In genomic region chr15:99180287-99180962, GRCh38 we compare ENCODE assay signal across 1 cellular context.
TF ChIP-seq lines count a peak whose summit lies in the region.

No MANE protein-coding gene starts in this region.

TF ChIP-seq in HepG2, 621 proteins besides CTCF, POLR2A, EP300 and RAD21 (continued from another document):
- TF ChIP-seq ZNF318 (CRISPR knock-in tag; IDR thresholded peaks at IDR 0.05) (no peak), CHD4 (IDR thresholded peaks at IDR 0.05; ENCODE audit: borderline replicate concordance, low read length) (peak; percentile 88; the same call in 1 of the 2 replicates), NCOA2 (CRISPR knock-in tag; IDR thresholded peaks at IDR 0.05) (peak; percentile 55; the same call in 1 of the 2 replicates), ZBTB2 (CRISPR knock-in tag; IDR thresholded peaks at IDR 0.05; ENCODE audit: low read depth) (no peak), ZXDC (CRISPR knock-in tag; IDR thresholded peaks at IDR 0.05) (no peak), ZNF274 (CRISPR knock-in tag; IDR thresholded peaks at IDR 0.05) (no peak), SOX13 (IDR thresholded peaks at IDR 0.05) (no peak), SOX13 (CRISPR knock-in tag; conservative IDR thresholded peaks at IDR 0.05 in 1 of 2, IDR thresholded peaks at IDR 0.05 in 1 of 2) (peak in 1 of 2 experiments; percentile 92; a peak in 2 of 4 replicates), GATAD2A (CRISPR knock-in tag; IDR thresholded peaks at IDR 0.05) (peak; percentile 57), CREM (IDR thresholded peaks at IDR 0.05) (0 out of 2 replicates have a peak, but pooled peaks have one; percentile 25), CREM (CRISPR knock-in tag; IDR thresholded peaks at IDR 0.05) (no peak), SRY (CRISPR knock-in tag; IDR thresholded peaks at IDR 0.05) (no peak), ZNF501 (CRISPR knock-in tag; IDR thresholded peaks at IDR 0.05) (no peak), HOXD1 (CRISPR knock-in tag; IDR thresholded peaks at IDR 0.05) (no peak), THAP11 (CRISPR knock-in tag; IDR thresholded peaks at IDR 0.05) (0 out of 2 replicates have a peak, but pooled peaks have one; percentile 19)
- TF ChIP-seq, protein P1, sequence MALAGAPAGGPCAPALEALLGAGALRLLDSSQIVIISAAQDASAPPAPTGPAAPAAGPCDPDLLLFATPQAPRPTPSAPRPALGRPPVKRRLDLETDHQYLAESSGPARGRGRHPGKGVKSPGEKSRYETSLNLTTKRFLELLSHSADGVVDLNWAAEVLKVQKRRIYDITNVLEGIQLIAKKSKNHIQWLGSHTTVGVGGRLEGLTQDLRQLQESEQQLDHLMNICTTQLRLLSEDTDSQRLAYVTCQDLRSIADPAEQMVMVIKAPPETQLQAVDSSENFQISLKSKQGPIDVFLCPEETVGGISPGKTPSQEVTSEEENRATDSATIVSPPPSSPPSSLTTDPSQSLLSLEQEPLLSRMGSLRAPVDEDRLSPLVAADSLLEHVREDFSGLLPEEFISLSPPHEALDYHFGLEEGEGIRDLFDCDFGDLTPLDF (CRISPR knock-in tag; IDR thresholded peaks at IDR 0.05) = no peak
- TF ChIP-seq, protein P2, sequence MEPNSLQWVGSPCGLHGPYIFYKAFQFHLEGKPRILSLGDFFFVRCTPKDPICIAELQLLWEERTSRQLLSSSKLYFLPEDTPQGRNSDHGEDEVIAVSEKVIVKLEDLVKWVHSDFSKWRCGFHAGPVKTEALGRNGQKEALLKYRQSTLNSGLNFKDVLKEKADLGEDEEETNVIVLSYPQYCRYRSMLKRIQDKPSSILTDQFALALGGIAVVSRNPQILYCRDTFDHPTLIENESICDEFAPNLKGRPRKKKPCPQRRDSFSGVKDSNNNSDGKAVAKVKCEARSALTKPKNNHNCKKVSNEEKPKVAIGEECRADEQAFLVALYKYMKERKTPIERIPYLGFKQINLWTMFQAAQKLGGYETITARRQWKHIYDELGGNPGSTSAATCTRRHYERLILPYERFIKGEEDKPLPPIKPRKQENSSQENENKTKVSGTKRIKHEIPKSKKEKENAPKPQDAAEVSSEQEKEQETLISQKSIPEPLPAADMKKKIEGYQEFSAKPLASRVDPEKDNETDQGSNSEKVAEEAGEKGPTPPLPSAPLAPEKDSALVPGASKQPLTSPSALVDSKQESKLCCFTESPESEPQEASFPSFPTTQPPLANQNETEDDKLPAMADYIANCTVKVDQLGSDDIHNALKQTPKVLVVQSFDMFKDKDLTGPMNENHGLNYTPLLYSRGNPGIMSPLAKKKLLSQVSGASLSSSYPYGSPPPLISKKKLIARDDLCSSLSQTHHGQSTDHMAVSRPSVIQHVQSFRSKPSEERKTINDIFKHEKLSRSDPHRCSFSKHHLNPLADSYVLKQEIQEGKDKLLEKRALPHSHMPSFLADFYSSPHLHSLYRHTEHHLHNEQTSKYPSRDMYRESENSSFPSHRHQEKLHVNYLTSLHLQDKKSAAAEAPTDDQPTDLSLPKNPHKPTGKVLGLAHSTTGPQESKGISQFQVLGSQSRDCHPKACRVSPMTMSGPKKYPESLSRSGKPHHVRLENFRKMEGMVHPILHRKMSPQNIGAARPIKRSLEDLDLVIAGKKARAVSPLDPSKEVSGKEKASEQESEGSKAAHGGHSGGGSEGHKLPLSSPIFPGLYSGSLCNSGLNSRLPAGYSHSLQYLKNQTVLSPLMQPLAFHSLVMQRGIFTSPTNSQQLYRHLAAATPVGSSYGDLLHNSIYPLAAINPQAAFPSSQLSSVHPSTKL (CRISPR knock-in tag; IDR thresholded peaks at IDR 0.05) = peak; percentile 44; the same call in 1 of the 2 replicates
- TF ChIP-seq, protein P3, sequence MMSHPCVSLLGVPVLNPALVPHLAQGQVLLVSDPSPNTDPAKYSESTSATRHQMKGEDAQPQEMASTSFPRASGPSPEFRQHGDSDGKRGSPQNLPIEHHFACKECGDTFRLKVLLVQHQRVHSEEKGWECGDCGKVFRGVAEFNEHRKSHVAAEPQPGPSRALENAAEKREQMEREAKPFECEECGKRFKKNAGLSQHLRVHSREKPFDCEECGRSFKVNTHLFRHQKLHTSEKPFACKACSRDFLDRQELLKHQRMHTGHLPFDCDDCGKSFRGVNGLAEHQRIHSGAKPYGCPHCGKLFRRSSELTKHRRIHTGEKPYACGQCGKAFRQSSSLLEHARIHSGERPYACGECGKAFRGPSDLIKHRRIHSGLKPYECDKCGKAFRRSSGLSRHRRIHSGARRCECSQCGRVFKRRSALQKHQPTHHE (CRISPR knock-in tag; IDR thresholded peaks at IDR 0.05; ENCODE audit: borderline replicate concordance) = no peak
TF ChIP-seq in HepG2: peak in this region for 32.
